In the genomic region with DNA sequence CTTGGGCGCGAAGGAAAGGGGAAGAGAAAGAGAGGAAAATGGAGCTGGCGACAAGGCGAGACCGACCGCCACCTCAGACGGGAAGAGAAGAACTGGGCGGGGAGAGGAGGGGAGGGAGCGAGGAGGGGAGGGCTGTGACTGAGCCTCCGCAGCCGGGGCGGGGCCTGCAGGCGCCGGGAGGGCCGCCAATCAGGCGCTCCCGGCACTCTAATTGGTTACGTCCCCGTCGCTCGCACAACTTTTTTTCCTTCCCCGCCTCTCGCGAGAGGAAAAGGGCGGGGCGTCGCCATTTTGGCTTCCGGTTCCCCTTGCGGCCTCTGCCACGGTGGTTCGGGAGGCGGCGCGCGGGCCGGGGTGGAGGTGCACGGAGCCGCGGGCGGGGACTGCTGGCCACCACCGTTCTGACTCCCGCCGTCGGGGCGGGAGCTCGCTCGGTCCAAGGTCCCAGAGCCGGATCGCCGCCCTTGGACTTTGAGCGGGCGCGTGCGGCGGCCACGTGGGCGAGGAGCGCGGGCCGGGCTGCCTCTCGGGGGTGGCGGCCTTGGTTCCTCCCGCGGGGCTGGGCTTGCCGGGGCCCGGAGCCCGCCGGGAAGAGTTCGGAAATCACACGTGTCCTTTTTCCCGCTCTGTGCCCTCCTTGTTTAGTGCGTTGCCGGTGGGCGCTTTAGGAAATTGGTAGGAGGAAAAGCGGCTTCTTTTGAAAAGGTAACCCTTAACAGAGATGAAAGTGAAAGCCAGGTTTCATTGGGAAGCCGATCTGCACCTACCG, we compare ENCODE assay signal across 1 cellular context.
TF ChIP-seq lines count a peak whose summit lies in the region.

Gene GDI2, minus strand, starts transcription at position 94 of the 769 bp plus-strand sequence. CDS start 176 bp downstream, outside the sequence.

TF ChIP-seq in K562, 482 proteins besides CTCF, POLR2A, EP300 and RAD21 (continued from another document and continues in another):
- TF ChIP-seq ZNF778 (CRISPR knock-in tag; IDR thresholded peaks at IDR 0.05) (no peak), ZNF232 (CRISPR knock-in tag; IDR thresholded peaks at IDR 0.05) (peak; percentile 75; the same call in 1 of the 2 replicates), HMG20A (CRISPR knock-in tag; conservative IDR thresholded peaks at IDR 0.05) (no peak), ZNF764 (CRISPR knock-in tag; IDR thresholded peaks at IDR 0.05; ENCODE audit: low read depth) (no peak), ZNF507 (tag; conservative IDR thresholded peaks at IDR 0.05) (no peak), KLF1 (tag; IDR thresholded peaks at IDR 0.05) (peak; percentile 82; the same call in 1 of the 2 replicates), CREB5 (CRISPR knock-in tag; IDR thresholded peaks at IDR 0.05) (no peak), KDM5B (IDR thresholded peaks at IDR 0.05; ENCODE audit: insufficient replicate concordance, low read depth, low read length) (peak; percentile 92), ZFX (CRISPR knock-in tag; IDR thresholded peaks at IDR 0.05) (peak; percentile 98), SOX6 (IDR thresholded peaks at IDR 0.05) (peak; percentile 29; the same call in 1 of the 2 replicates), MAZ (CRISPR knock-in tag; conservative IDR thresholded peaks at IDR 0.05 in 1 of 2, IDR thresholded peaks at IDR 0.05 in 1 of 2) (peak; percentile 79 to 93), KAT8 (IDR thresholded peaks at IDR 0.05; ENCODE audit: low read depth) (no peak), TCF3 (CRISPR knock-in tag; IDR thresholded peaks at IDR 0.05) (no peak; the same call in 1 of the 2 replicates), MXI1 (IDR thresholded peaks at IDR 0.05; ENCODE audit: low read depth, low read length) (no peak; the same call in none of the 2 replicates), PHB (CRISPR knock-in tag; IDR thresholded peaks at IDR 0.05) (no peak), GTF2F1 (IDR thresholded peaks at IDR 0.05; ENCODE audit: low read depth, low read length) (peak; percentile 66; the same call in 1 of the 2 replicates), ETV6 (IDR thresholded peaks at IDR 0.05; ENCODE audit: borderline replicate concordance in 1 of 2, low read depth in 2 of 2, low read length in 1 of 2) (no peak), ETV6 (CRISPR knock-in tag; IDR thresholded peaks at IDR 0.05; ENCODE audit: borderline replicate concordance) (peak; percentile 94; the same call in 1 of the 2 replicates), DNMT1 (IDR thresholded peaks at IDR 0.05) (no peak), ZNF239 (CRISPR knock-in tag; IDR thresholded peaks at IDR 0.05) (peak; percentile 44; the same call in 1 of the 2 replicates), SMAD4 (CRISPR knock-in tag; conservative IDR thresholded peaks at IDR 0.05) (no peak; the same call in none of the 2 replicates), FOXA1 (IDR thresholded peaks at IDR 0.05; ENCODE audit: borderline replicate concordance) (no peak), BACH1 (tag; IDR thresholded peaks at IDR 0.05) (no peak), E4F1 (CRISPR knock-in tag; IDR thresholded peaks at IDR 0.05; ENCODE audit: borderline replicate concordance) (no peak), THAP7 (CRISPR knock-in tag; IDR thresholded peaks at IDR 0.05) (no peak), SNRNP70 (optimal IDR thresholded peaks at IDR 0.05; ENCODE audit: low read depth, low read length) (no peak), ZNF551 (CRISPR knock-in tag; IDR thresholded peaks at IDR 0.05) (no peak), HMGN3 (IDR thresholded peaks at IDR 0.05; ENCODE audit: borderline replicate concordance, extremely low read depth, insufficient read length, low read depth, low read length) (no peak), MBD1 (CRISPR knock-in tag; IDR thresholded peaks at IDR 0.05) (no peak), ZNF354B (CRISPR knock-in tag; IDR thresholded peaks at IDR 0.05) (0 out of 2 replicates have a peak, but pooled peaks have one; percentile 20), KDM4B (IDR thresholded peaks at IDR 0.05; ENCODE audit: borderline replicate concordance in 2 of 2, low read depth in 1 of 2) (peak in 1 of 2 experiments; percentile 62; a peak in 1 of 4 replicates), CHD4 (IDR thresholded peaks at IDR 0.05; ENCODE audit: insufficient read depth, insufficient replicate concordance, low read depth, low read length, poor library complexity, severe bottlenecking) (no peak), MCM7 (IDR thresholded peaks at IDR 0.05) (no peak), NR3C1 (CRISPR knock-in tag; IDR thresholded peaks at IDR 0.05) (peak; percentile 77), ETV1 (tag; conservative IDR thresholded peaks at IDR 0.05; ENCODE audit: low read depth) (peak; percentile 77), MECOM (CRISPR knock-in tag; IDR thresholded peaks at IDR 0.05) (peak; percentile 59; the same call in 1 of the 2 replicates), HNRNPH1 (optimal IDR thresholded peaks at IDR 0.05; ENCODE audit: low read depth, low read length) (no peak), ZHX1 (conservative IDR thresholded peaks at IDR 0.05; ENCODE audit: low read length) (no peak)
- TF ChIP-seq, protein P1, sequence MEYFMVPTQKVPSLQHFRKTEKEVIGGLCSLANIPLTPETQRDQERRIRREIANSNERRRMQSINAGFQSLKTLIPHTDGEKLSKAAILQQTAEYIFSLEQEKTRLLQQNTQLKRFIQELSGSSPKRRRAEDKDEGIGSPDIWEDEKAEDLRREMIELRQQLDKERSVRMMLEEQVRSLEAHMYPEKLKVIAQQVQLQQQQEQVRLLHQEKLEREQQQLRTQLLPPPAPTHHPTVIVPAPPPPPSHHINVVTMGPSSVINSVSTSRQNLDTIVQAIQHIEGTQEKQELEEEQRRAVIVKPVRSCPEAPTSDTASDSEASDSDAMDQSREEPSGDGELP (CRISPR knock-in tag; IDR thresholded peaks at IDR 0.05; ENCODE audit: borderline replicate concordance) = peak; percentile 74; the same call in 1 of the 2 replicates
- TF ChIP-seq, protein P2, sequence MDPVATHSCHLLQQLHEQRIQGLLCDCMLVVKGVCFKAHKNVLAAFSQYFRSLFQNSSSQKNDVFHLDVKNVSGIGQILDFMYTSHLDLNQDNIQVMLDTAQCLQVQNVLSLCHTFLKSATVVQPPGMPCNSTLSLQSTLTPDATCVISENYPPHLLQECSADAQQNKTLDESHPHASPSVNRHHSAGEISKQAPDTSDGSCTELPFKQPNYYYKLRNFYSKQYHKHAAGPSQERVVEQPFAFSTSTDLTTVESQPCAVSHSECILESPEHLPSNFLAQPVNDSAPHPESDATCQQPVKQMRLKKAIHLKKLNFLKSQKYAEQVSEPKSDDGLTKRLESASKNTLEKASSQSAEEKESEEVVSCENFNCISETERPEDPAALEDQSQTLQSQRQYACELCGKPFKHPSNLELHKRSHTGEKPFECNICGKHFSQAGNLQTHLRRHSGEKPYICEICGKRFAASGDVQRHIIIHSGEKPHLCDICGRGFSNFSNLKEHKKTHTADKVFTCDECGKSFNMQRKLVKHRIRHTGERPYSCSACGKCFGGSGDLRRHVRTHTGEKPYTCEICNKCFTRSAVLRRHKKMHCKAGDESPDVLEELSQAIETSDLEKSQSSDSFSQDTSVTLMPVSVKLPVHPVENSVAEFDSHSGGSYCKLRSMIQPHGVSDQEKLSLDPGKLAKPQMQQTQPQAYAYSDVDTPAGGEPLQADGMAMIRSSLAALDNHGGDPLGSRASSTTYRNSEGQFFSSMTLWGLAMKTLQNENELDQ (CRISPR knock-in tag; IDR thresholded peaks at IDR 0.05; ENCODE audit: borderline replicate concordance) = peak; percentile 59; the same call in 1 of the 2 replicates
- TF ChIP-seq, protein P3, sequence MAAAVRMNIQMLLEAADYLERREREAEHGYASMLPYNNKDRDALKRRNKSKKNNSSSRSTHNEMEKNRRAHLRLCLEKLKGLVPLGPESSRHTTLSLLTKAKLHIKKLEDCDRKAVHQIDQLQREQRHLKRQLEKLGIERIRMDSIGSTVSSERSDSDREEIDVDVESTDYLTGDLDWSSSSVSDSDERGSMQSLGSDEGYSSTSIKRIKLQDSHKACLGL (CRISPR knock-in tag; IDR thresholded peaks at IDR 0.05; ENCODE audit: borderline replicate concordance, poor library complexity, severe bottlenecking) = peak; percentile 98
- TF ChIP-seq, protein P4, sequence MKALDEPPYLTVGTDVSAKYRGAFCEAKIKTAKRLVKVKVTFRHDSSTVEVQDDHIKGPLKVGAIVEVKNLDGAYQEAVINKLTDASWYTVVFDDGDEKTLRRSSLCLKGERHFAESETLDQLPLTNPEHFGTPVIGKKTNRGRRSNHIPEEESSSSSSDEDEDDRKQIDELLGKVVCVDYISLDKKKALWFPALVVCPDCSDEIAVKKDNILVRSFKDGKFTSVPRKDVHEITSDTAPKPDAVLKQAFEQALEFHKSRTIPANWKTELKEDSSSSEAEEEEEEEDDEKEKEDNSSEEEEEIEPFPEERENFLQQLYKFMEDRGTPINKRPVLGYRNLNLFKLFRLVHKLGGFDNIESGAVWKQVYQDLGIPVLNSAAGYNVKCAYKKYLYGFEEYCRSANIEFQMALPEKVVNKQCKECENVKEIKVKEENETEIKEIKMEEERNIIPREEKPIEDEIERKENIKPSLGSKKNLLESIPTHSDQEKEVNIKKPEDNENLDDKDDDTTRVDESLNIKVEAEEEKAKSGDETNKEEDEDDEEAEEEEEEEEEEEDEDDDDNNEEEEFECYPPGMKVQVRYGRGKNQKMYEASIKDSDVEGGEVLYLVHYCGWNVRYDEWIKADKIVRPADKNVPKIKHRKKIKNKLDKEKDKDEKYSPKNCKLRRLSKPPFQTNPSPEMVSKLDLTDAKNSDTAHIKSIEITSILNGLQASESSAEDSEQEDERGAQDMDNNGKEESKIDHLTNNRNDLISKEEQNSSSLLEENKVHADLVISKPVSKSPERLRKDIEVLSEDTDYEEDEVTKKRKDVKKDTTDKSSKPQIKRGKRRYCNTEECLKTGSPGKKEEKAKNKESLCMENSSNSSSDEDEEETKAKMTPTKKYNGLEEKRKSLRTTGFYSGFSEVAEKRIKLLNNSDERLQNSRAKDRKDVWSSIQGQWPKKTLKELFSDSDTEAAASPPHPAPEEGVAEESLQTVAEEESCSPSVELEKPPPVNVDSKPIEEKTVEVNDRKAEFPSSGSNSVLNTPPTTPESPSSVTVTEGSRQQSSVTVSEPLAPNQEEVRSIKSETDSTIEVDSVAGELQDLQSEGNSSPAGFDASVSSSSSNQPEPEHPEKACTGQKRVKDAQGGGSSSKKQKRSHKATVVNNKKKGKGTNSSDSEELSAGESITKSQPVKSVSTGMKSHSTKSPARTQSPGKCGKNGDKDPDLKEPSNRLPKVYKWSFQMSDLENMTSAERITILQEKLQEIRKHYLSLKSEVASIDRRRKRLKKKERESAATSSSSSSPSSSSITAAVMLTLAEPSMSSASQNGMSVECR (CRISPR knock-in tag; IDR thresholded peaks at IDR 0.05) = peak; percentile 84; the same call in 1 of the 2 replicates
